8 cellular contexts compared by ENCODE assay signal in genomic region chr19:49487277-49488045, GRCh38. TPM values are rescaled to one million over a fixed set of nuclear protein-coding genes. Genes with fewer than 3 reads are reported as not detected.
DNase-seq lines count a peak whose midpoint lies in the region; ATAC-seq, FAIRE-seq and TF ChIP-seq lines count a peak whose summit lies in the region.

Gene RPL13A, plus strand, starts transcription at chr19:49487608. Its CDS starts 22 bp downstream, at chr19:49487630.

- peak within 1 kb of the TSS; percentile 88 for H3K27ac ChIP-seq in KOPT-K1 (ENCODE audit: low read depth, low read length, poor library complexity, severe bottlenecking)
- H3K27ac ChIP-seq in esophagus muscularis mucosa (replicated peaks in 1 of 4): peak within 1 kb of the TSS; percentile 84 to 92 (median 90)
- H3K27ac ChIP-seq in muscle layer of duodenum (ENCODE audit: low read length): peak within 1 kb of the TSS; percentile 98

- H3K36me3 ChIP-seq in KOPT-K1 (ENCODE audit: insufficient read depth, low read length) (peaks cover 56% of the 10 kb centered on the region), esophagus muscularis mucosa (peaks cover 29 to 63% (median 37%) of the 10 kb centered on the region in 4 donors), muscle layer of duodenum (ENCODE audit: control insufficient read depth in 1 of 2, insufficient read depth in 2 of 2, low read length in 2 of 2) (peaks cover 31 to 39% of the 10 kb centered on the region in 2 donors)

- peak; percentile 95 for ATAC-seq in GM21786 (IDR thresholded peaks at IDR 0.05; ENCODE audit: unreplicated experiment)
- peak; percentile 89 to 90 for ATAC-seq in activated T-cell treated with anti-CD3 and anti-CD28 coated beads, Interleukin-2, amount 50 U/mL, for 72 hours (replicated peaks in 1 of 2)

- H3K9me3 ChIP-seq in KOPT-K1 (ENCODE audit: insufficient read depth, low read length, poor library complexity, severe bottlenecking) (no peaks in the 10 kb centered on the region), esophagus muscularis mucosa (no peaks in the 10 kb centered on the region), muscle layer of duodenum (ENCODE audit: control insufficient read depth in 1 of 2, low read length in 2 of 2) (no peaks in the 10 kb centered on the region)

- no peak for TF ChIP-seq CTCF in esophagus muscularis mucosa (IDR thresholded peaks at IDR 0.05)

- no peaks in the 10 kb centered on the region for H3K27me3 Mint-ChIP-seq in activated T-cell treated with anti-CD3 and anti-CD28 coated beads, Interleukin-2, amount 50 U/mL, for 72 hours (ENCODE audit: low read depth)

- H3K4me1 ChIP-seq in esophagus muscularis mucosa (peaks cover 17 to 49% (median 34%) of the 10 kb centered on the region in 4 donors), muscle layer of duodenum (ENCODE audit: control insufficient read depth in 1 of 2, insufficient read depth in 2 of 2, low read length in 2 of 2) (peaks cover 12 to 19% of the 10 kb centered on the region in 2 donors)

- H3K4me3 ChIP-seq in esophagus muscularis mucosa (peak within 1 kb of the TSS; percentile 69 to 100 (median 93)), muscle layer of duodenum (ENCODE audit: low read depth in 1 of 2, low read length in 2 of 2) (peak within 1 kb of the TSS; percentile 99 to 100)

- H3K27me3 ChIP-seq in esophagus muscularis mucosa (no peaks in the 10 kb centered on the region), muscle layer of duodenum (ENCODE audit: low read depth, low read length) (no peaks in the 10 kb centered on the region)

- TF ChIP-seq POLR2A in esophagus muscularis mucosa (IDR thresholded peaks at IDR 0.05; ENCODE audit: low read depth): peak; percentile 100

- peaks cover 30% of the 10 kb centered on the region for H3K4me1 Mint-ChIP-seq in activated T-cell treated with anti-CD3 and anti-CD28 coated beads, Interleukin-2, amount 50 U/mL, for 72 hours (ENCODE audit: low read depth)

- 0% methylated on average over 33 of the region's 57 CpGs for WGBS in esophagus muscularis mucosa

- H3K9me3 Mint-ChIP-seq in activated T-cell treated with anti-CD3 and anti-CD28 coated beads, Interleukin-2, amount 50 U/mL, for 72 hours: no peaks in the 10 kb centered on the region

- peak within 1 kb of the TSS; percentile 94 for H3K27ac Mint-ChIP-seq in activated T-cell treated with anti-CD3 and anti-CD28 coated beads, Interleukin-2, amount 50 U/mL, for 72 hours

- peaks cover 24 to 44% of the 10 kb centered on the region in 2 donors for H3K36me3 Mint-ChIP-seq in activated T-cell treated with anti-CD3 and anti-CD28 coated beads, Interleukin-2, amount 50 U/mL, for 72 hours (ENCODE audit: insufficient read depth in 2 of 2)

- DNase-seq in DMS79 (lab: John Stamatoyannopoulos, UW) (peak; percentile 98), RCC 7860 (ENCODE audit: low spot score) (peak; percentile 95), esophagus muscularis mucosa (ENCODE audit: extremely low spot score) (peak; percentile 100)
- peak; percentile 100 for DNase-seq in activated T-cell treated with anti-CD3 and anti-CD28 coated beads, Interleukin-2, amount 50 U/mL, for 72 hours
- peak; percentile 99 to 100 for DNase-seq in stimulated activated CD8-positive, alpha-beta memory T cell treated with anti-CD3 and anti-CD28 coated beads, Interleukin-7, amount 100 ng/mL, for 4 hours (ENCODE audit: low read depth in 2 of 2)

- TF ChIP-seq EP300 in esophagus muscularis mucosa (IDR thresholded peaks at IDR 0.05): no peak

- FAIRE-seq in RCC 7860 (lab: Jason Lieb, UNC): peak; percentile 79

- intact Hi-C loops in esophagus muscularis mucosa (cut with DNase I): no loop called here

- H3K4me3 Mint-ChIP-seq in activated T-cell treated with anti-CD3 and anti-CD28 coated beads, Interleukin-2, amount 50 U/mL, for 72 hours: peak within 1 kb of the TSS; percentile 96 to 97

RNA-seq across cellular contexts. Expression of gene RPL13A, which starts in this region (rescaled TPM):
- 1,000 to 10,000 TPM; 4,603 to 5,026 TPM for total RNA-seq in activated T-cell treated with anti-CD3 and anti-CD28 coated beads, Interleukin-2, amount 50 U/mL, for 72 hours
- 1,000 to 10,000 TPM; 1,843 to 3,096 (median 2,688) TPM for total RNA-seq in esophagus muscularis mucosa

Comparison
In these comparisons a context has a peak if more than half of its experiments do, and no peak if none do; other contexts are left out.
1. Peak in every context shown above with its lines: DNase-seq, ATAC-seq, H3K4me3 ChIP-seq and H3K27ac ChIP-seq.